Comparison of ENCODE assay signal across 8 cellular contexts in genomic region chr9:111957856-111958631, GRCh38.
DNase-seq lines count a peak whose midpoint lies in the region; ATAC-seq and TF ChIP-seq lines count a peak whose summit lies in the region.

No MANE protein-coding gene starts in this region.

- ATAC-seq in HG02678 (IDR thresholded peaks at IDR 0.05; ENCODE audit: unreplicated experiment) = peak; percentile 53
- peak; percentile 92 for ATAC-seq in PC-3

- no peaks in the 10 kb centered on the region for H3K9me2 ChIP-seq in DOHH2 (replicated peaks; ENCODE audit: control insufficient read depth, low read length)
- no peaks in the 10 kb centered on the region for H3K9me2 ChIP-seq in PC-3 (replicated peaks; ENCODE audit: low read length)

- no peak overlapping the region for H3K27ac ChIP-seq in DOHH2 (ENCODE audit: low read depth, low read length)
- H3K27ac ChIP-seq in PC-3 (ENCODE audit: low read length) = peak overlapping the region; percentile 87
- H3K27ac ChIP-seq in endodermal cell (ENCODE audit: low read depth, low read length) = no peak overlapping the region

- TSS peak; percentile 88 for BruUV-seq in PC-3 (replicated peaks; lab: Mats Ljungman, UMichigan)

- no peaks in the 10 kb centered on the region for H3K9me3 Mint-ChIP-seq in endodermal cell

- no peak for TF ChIP-seq CTCF in DOHH2 (IDR thresholded peaks at IDR 0.05; ENCODE audit: low read depth, low read length, poor library complexity, severe bottlenecking)
- TF ChIP-seq CTCF in PC-3 (conservative IDR thresholded peaks at IDR 0.05; ENCODE audit: low read depth, low read length) = no peak
- TF ChIP-seq CTCF in cardiac fibroblast (IDR thresholded peaks at IDR 0.05; ENCODE audit: low read depth, low read length) = no peak
- no peak for TF ChIP-seq CTCF in endodermal cell (conservative IDR thresholded peaks at IDR 0.05)

- no peak overlapping the region for H3K27ac Mint-ChIP-seq in endodermal cell

- CTCF ChIA-PET in PC-3 (lab: Charles Lee) = no interaction called here

- no peak overlapping the region for H2AFZ ChIP-seq in PC-3 (ENCODE audit: low read length)

- H3K9me3 ChIP-seq in DOHH2 (ENCODE audit: control insufficient read depth, insufficient read depth, low read length) (no peaks in the 10 kb centered on the region), PC-3 (ENCODE audit: low read length) (no peaks in the 10 kb centered on the region), mucosa of stomach (ENCODE audit: control insufficient read depth, low read length) (no peaks in the 10 kb centered on the region), endodermal cell (ENCODE audit: control insufficient read depth, low read length) (no peaks in the 10 kb centered on the region)

- DNase-seq in PC-3 (peak; percentile 88), cardiac fibroblast (ENCODE audit: low read depth in 2 of 2) (peak; percentile 97 to 100), endodermal cell (no peak), NCI-H446 treated with DMSO at 0.1 percent for 48 hours (lab: John Stamatoyannopoulos, UW) (no peak)
- DNase-seq in activated effector memory CD4-positive, alpha-beta T cell treated with anti-CD3 and anti-CD28 coated beads, Interleukin-2, amount 50 U/mL, for 16 hours = no peak

- H3K36me3 ChIP-seq in DOHH2 (ENCODE audit: control insufficient read depth, low read length) = no peaks in the 10 kb centered on the region
- no peaks in the 10 kb centered on the region for H3K36me3 ChIP-seq in PC-3 (ENCODE audit: low read depth, low read length)
- H3K36me3 ChIP-seq in mucosa of stomach (ENCODE audit: control insufficient read depth, insufficient read depth, low read length) = no peaks in the 10 kb centered on the region
- no peaks in the 10 kb centered on the region for H3K36me3 ChIP-seq in endodermal cell (ENCODE audit: control insufficient read depth, insufficient read depth, low read length)

- H3K4me2 ChIP-seq in DOHH2 (ENCODE audit: low read length) (peak overlapping the region; percentile 28), PC-3 (ENCODE audit: low read length) (peak overlapping the region; percentile 66)

- H3K4me3 ChIP-seq in DOHH2 (ENCODE audit: low read length) = 0 out of 2 replicates have a peak overlapping the region, but pooled peaks have one; percentile 2
- H3K4me3 ChIP-seq in PC-3 (ENCODE audit: low read length) = peak overlapping the region; percentile 54; the same call in 1 of the 2 replicates
- peak overlapping the region in 1 of 2 donors; percentile 26 for H3K4me3 ChIP-seq in cardiac fibroblast (replicated peaks in 1 of 2; ENCODE audit: low read depth in 2 of 2, low read length in 2 of 2)
- H3K4me3 ChIP-seq in mucosa of stomach (ENCODE audit: low read length) = no peak overlapping the region
- no peak overlapping the region for H3K4me3 ChIP-seq in endodermal cell (ENCODE audit: low read length)

- H3K27me3 ChIP-seq in DOHH2 (ENCODE audit: control insufficient read depth, low read length) (no peaks in the 10 kb centered on the region), PC-3 (ENCODE audit: low read length) (no peaks in the 10 kb centered on the region), mucosa of stomach (ENCODE audit: control insufficient read depth, insufficient read depth, low read length) (no peaks in the 10 kb centered on the region), endodermal cell (ENCODE audit: control insufficient read depth, insufficient read depth, low read length, poor library complexity, severe bottlenecking) (no peaks in the 10 kb centered on the region)

- H3K27me3 Mint-ChIP-seq in endodermal cell (ENCODE audit: insufficient read depth) = peaks cover 32% of the 10 kb centered on the region

- H3K4me1 ChIP-seq in DOHH2 (ENCODE audit: control insufficient read depth, low read length) = peaks cover 16% of the 10 kb centered on the region
- H3K4me1 ChIP-seq in PC-3 (ENCODE audit: insufficient read depth, low read length) = peaks cover 34% of the 10 kb centered on the region
- peaks cover 64% of the 10 kb centered on the region for H3K4me1 ChIP-seq in mucosa of stomach (ENCODE audit: control insufficient read depth, insufficient read depth, low read length)
- peaks cover 12% of the 10 kb centered on the region for H3K4me1 ChIP-seq in endodermal cell (ENCODE audit: control insufficient read depth, insufficient read depth, low read length)

- H3F3A ChIP-seq in DOHH2 (ENCODE audit: control insufficient read depth, insufficient read depth) (no peaks in the 10 kb centered on the region), PC-3 (ENCODE audit: low read length, unreplicated experiment) (peaks cover 5% of the 10 kb centered on the region)

- no peaks in the 10 kb centered on the region for H3K36me3 Mint-ChIP-seq in endodermal cell (ENCODE audit: low read depth)

- intact Hi-C loops in PC-3 (cut with micrococcal nuclease) = no loop called here

- no peaks in the 10 kb centered on the region for H3K79me2 ChIP-seq in DOHH2 (ENCODE audit: control insufficient read depth, low read length)
- H3K79me2 ChIP-seq in PC-3 (ENCODE audit: low read length) = no peaks in the 10 kb centered on the region

- no peak overlapping the region for H3K4me3 Mint-ChIP-seq in endodermal cell

- peaks cover 22% of the 10 kb centered on the region for H3K4me1 Mint-ChIP-seq in endodermal cell

- H4K20me1 ChIP-seq in DOHH2 (ENCODE audit: control insufficient read depth, insufficient read depth, low read depth, low read length) (no peaks in the 10 kb centered on the region), PC-3 (ENCODE audit: low read length) (no peaks in the 10 kb centered on the region)

- 50 to 89% methylated on average over 1 to 2 of the region's 3 CpGs for WGBS in endodermal cell (ENCODE audit: insufficient coverage in 1 of 2, insufficient read length in 1 of 2), 2 experiments

- peak overlapping the region; percentile 38 for H3K9ac ChIP-seq in PC-3 (ENCODE audit: low read length)
- H3K9ac ChIP-seq in mucosa of stomach (ENCODE audit: low read length) = peak overlapping the region; percentile 36
- no peak overlapping the region for H3K9ac ChIP-seq in endodermal cell (ENCODE audit: extremely low read depth, low read length, poor library complexity, severe bottlenecking)

- POLR2A ChIA-PET in PC-3 (lab: Charles Lee; ENCODE audit: unreplicated experiment) = no interaction called here

Comparison
In these comparisons a context has a peak if more than half of its experiments do, and no peak if none do; other contexts are left out.
1. H3K4me3 ChIP-seq: peak in DOHH2 (single experiment) and PC-3 (single experiment); none in mucosa of stomach (single experiment) and endodermal cell (single experiment).
2. DNase-seq: peak in PC-3 (single experiment) and cardiac fibroblast (2 of 2); none in endodermal cell (single experiment), activated effector memory CD4-positive, alpha-beta T cell treated with anti-CD3 and anti-CD28 coated beads, Interleukin-2, amount 50 U/mL, for 16 hours (single experiment) and NCI-H446 treated with DMSO at 0.1 percent for 48 hours (single experiment).